ENCODE assay signal across 9 cellular contexts in the genomic region with DNA sequence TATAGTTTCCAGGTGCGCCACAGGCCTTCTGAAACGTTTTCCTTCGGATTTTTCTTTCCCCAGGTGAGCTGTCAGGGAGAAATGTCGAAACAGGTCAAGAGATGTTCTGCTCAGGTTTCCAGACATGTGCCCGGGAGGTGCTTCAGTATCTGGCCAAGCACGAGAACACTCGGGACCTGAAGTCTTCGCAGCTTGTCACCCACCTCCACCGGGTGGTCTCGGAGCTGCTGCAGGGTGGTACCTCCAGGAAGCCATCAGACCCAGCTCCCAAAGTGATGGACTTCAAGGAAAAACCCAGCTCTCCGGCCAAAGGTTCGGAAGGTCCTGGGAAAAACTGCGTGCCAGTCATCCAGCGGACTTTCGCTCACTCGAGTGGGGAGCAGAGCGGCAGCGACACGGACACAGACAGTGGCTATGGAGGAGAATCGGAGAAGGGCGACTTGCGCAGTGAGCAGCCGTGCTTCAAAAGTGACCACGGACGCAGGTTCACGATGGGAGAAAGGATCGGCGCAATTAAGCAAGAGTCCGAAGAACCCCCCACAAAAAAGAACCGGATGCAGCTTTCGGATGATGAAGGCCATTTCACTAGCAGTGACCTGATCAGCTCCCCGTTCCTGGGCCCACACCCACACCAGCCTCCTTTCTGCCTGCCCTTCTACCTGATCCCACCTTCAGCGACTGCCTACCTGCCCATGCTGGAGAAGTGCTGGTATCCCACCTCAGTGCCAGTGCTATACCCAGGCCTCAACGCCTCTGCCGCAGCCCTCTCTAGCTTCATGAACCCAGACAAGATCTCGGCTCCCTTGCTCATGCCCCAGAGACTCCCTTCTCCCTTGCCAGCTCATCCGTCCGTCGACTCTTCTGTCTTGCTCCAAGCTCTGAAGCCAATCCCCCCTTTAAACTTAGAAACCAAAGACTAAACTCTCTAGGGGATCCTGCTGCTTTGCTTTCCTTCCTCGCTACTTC. TPM values are rescaled to one million over a fixed set of nuclear protein-coding genes. Genes with fewer than 3 reads are reported as not detected.
DNase-seq lines count a peak whose midpoint lies in the region; ATAC-seq and TF ChIP-seq lines count a peak whose summit lies in the region.
"Had no signal": no experiment of that assay in that cellular context is flagged by ENCODE, and none has a peak within 500 bp of the region (broad histone marks: within the 10 kb centered on the region; RNA-seq: fewer than 3 reads in every experiment).

No MANE protein-coding gene starts in this region.

- no peak for TF ChIP-seq EP300 in upper lobe of left lung (IDR thresholded peaks at IDR 0.05)

- DNase-seq in heart left ventricle (no peak), left ventricle myocardium superior (no peak), astrocyte of the hippocampus (ENCODE audit: low read depth, low spot score) (peak; percentile 42), lower lobe of right lung (no peak), upper lobe of left lung (peak in 1 of 2 donors; percentile 50), NCI-H446 (lab: John Stamatoyannopoulos, UW) (no peak)
- no peak for DNase-seq in stimulated activated CD4-positive, alpha-beta T cell treated with anti-CD3 and anti-CD28 coated beads, Interleukin-4, amount 100 ng/mL, for 1 hour
- DNase-seq: DMS79 had no signal

- H3K27ac ChIP-seq in heart left ventricle (peak overlapping the region; percentile 83 to 100 (median 100)), lower lobe of right lung (peak overlapping the region; percentile 99), upper lobe of left lung (peak overlapping the region; percentile 86 to 100 (median 94))

- H3K4me3 ChIP-seq in heart left ventricle (peak overlapping the region; percentile 6 to 100 (median 92)), lower lobe of right lung (peak overlapping the region; percentile 94), upper lobe of left lung (peak overlapping the region in 3 of 4 donors; percentile 1 to 92 (median 30))

- no peak for TF ChIP-seq CTCF in heart left ventricle (IDR thresholded peaks at IDR 0.05)
- TF ChIP-seq CTCF in lower lobe of right lung (IDR thresholded peaks at IDR 0.05), result no peak
- no peak for TF ChIP-seq CTCF in upper lobe of left lung (IDR thresholded peaks at IDR 0.05)

- TF ChIP-seq POLR2A in heart left ventricle (IDR thresholded peaks at IDR 0.05) (no peak), upper lobe of left lung (IDR thresholded peaks at IDR 0.05) (peak in 1 of 4 donors; percentile 16)

- ATAC-seq in heart left ventricle (no peak), left ventricle myocardium superior (no peak), lower lobe of right lung (no peak), upper lobe of left lung (ENCODE audit: low FRiP score in 2 of 2) (no peak), GM18873 (IDR thresholded peaks at IDR 0.05; ENCODE audit: low FRiP score, unreplicated experiment) (no peak)

- peaks cover 2 to 47% (median 28%) of the 10 kb centered on the region in 9 donors for H3K36me3 ChIP-seq in heart left ventricle
- peaks cover 23% of the 10 kb centered on the region for H3K36me3 ChIP-seq in lower lobe of right lung
- H3K36me3 ChIP-seq in upper lobe of left lung, result peaks cover 0 to 27% (median 10%) of the 10 kb centered on the region in 4 donors

- 54 to 72% (median 62%) methylated on average over 39 to 40 of the region's 40 CpGs for WGBS in heart left ventricle, 4 donors
- 80 to 93% methylated on average over 40 of the region's 40 CpGs for WGBS in upper lobe of left lung, 2 donors

- intact Hi-C loops in heart left ventricle (cut with DNase I), result loop anchor here in 3 of 10 donors (5.0 kb wide), 3 partner anchors 204 to 271 kb away; partner anchors contain the start of gene EDEM1 (in 1 of the 3)
- intact Hi-C loops in left ventricle myocardium superior (cut with micrococcal nuclease), result loop anchor here (5.0 kb wide), 1 partner anchor 34 kb away; no protein-coding TSS in a partner anchor
- intact Hi-C loops in lower lobe of right lung (cut with DNase I), result no loop called here

- peaks cover 10 to 71% (median 57%) of the 10 kb centered on the region in 12 donors for H3K4me1 ChIP-seq in heart left ventricle
- H3K4me1 ChIP-seq in lower lobe of right lung, result peaks cover 64% of the 10 kb centered on the region
- H3K4me1 ChIP-seq in upper lobe of left lung, result peaks cover 57 to 77% (median 70%) of the 10 kb centered on the region in 4 donors

- H3K9me3 ChIP-seq in heart left ventricle (no peaks in the 10 kb centered on the region), lower lobe of right lung (no peaks in the 10 kb centered on the region), upper lobe of left lung (no peaks in the 10 kb centered on the region)

- no peaks in the 10 kb centered on the region for H3K27me3 ChIP-seq in heart left ventricle
- no peaks in the 10 kb centered on the region for H3K27me3 ChIP-seq in lower lobe of right lung (ENCODE audit: low read depth)
- H3K27me3 ChIP-seq in upper lobe of left lung, result no peaks in the 10 kb centered on the region

RNA-seq across cellular contexts. Expression of gene BHLHE40, which starts 3.8 kb away (rescaled TPM):
- 100 to 1,000 TPM in 1 of 9 donors, 10 to 100 TPM in 7, 1 to 10 TPM in 1; 8.5 to 109 (median 37.4) TPM for total RNA-seq in heart left ventricle
- polyA plus RNA-seq in heart left ventricle, result 10 to 100 TPM; 10.7 to 12.5 TPM
- 26.8 TPM for total RNA-seq in left ventricle myocardium superior
- 84.8 TPM for total RNA-seq in lower lobe of right lung
- 100 to 1,000 TPM in 1 of 6 donors, 10 to 100 TPM in 5; 58.7 to 129 (median 78.6) TPM for total RNA-seq in upper lobe of left lung

Comparison
In these comparisons a context has a peak if more than half of its experiments do, and no peak if none do; other contexts are left out.
1. H3K4me3 ChIP-seq: peak in every context shown above with its lines; median percentile 94 in lower lobe of right lung; 92 in heart left ventricle; 30 in upper lobe of left lung.